Comparison of ENCODE assay signal across 8 cellular contexts in the genomic region with DNA sequence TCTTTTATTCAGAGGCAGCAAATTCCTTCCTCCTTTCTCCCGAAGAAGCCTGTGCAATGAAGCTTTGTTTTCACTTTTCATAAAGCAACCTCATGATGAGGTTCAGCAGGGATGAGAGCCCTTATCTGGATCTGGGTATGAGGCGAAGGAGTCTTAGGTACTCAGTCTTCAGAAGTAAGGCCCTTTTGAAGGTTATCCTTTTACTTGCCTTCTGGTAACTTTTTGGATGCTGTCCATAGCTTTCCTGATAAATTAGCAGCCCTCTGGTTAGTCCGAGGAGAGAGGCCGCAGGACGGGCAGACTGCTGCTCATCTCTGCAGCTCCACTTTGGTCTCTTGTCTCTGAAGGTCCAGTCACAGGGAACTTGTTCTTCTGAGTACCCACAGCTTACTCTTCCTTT. TPM values are rescaled to one million over a fixed set of nuclear protein-coding genes. Genes with fewer than 3 reads are reported as not detected.
DNase-seq lines count a peak whose midpoint lies in the region; ATAC-seq, FAIRE-seq and TF ChIP-seq lines count a peak whose summit lies in the region.

No MANE protein-coding gene starts in this region.

- no peak for TF ChIP-seq CTCF in bronchial epithelial cell (IDR thresholded peaks at IDR 0.05; ENCODE audit: insufficient read depth, low read length, severe bottlenecking)

- H3K4me1 ChIP-seq in urinary bladder (ENCODE audit: insufficient read depth): no peaks in the 10 kb centered on the region

- no peak for FAIRE-seq in bronchial epithelial cell (lab: Jason Lieb, UNC)

- H3K27me3 Mint-ChIP-seq in activated naive CD4-positive, alpha-beta T cell treated with anti-CD3 and anti-CD28 coated beads for 36 hours (ENCODE audit: low read depth): no peaks in the 10 kb centered on the region
- no peaks in the 10 kb centered on the region for H3K27me3 Mint-ChIP-seq in memory B cell

- H3K27ac Mint-ChIP-seq in activated naive CD4-positive, alpha-beta T cell treated with anti-CD3 and anti-CD28 coated beads for 36 hours: peak overlapping the region; percentile 98
- H3K27ac Mint-ChIP-seq in memory B cell: peak overlapping the region; percentile 97

- peaks cover 50% of the 10 kb centered on the region for H3K4me1 Mint-ChIP-seq in activated naive CD4-positive, alpha-beta T cell treated with anti-CD3 and anti-CD28 coated beads for 36 hours (ENCODE audit: low read depth)
- peaks cover 28% of the 10 kb centered on the region for H3K4me1 Mint-ChIP-seq in memory B cell

- no peaks in the 10 kb centered on the region for H3K36me3 ChIP-seq in bronchial epithelial cell (ENCODE audit: control insufficient read depth, insufficient read depth, low read length)
- H3K36me3 ChIP-seq in urinary bladder (ENCODE audit: insufficient read depth): no peaks in the 10 kb centered on the region

- peak overlapping the region; percentile 87 for H3K27ac ChIP-seq in urinary bladder (ENCODE audit: low read depth)

- peak overlapping the region; percentile 92 for H3K4me3 Mint-ChIP-seq in activated naive CD4-positive, alpha-beta T cell treated with anti-CD3 and anti-CD28 coated beads for 36 hours
- peak overlapping the region; percentile 100 for H3K4me3 Mint-ChIP-seq in memory B cell

- peak; percentile 22 for DNase-seq in activated naive CD4-positive, alpha-beta T cell treated with anti-CD3 and anti-CD28 coated beads for 36 hours
- DNase-seq in activated naive CD4-positive, alpha-beta T cell treated with anti-CD3 and anti-CD28 coated beads, Interleukin-2, amount 50 U/mL, for 16 hours: no peak
- DNase-seq in bronchial epithelial cell (ENCODE audit: low read depth): peak; percentile 9
- no peak for DNase-seq in memory B cell (ENCODE audit: low spot score in 2 of 2)
- DNase-seq in stimulated activated naive CD4-positive, alpha-beta T cell treated with Interleukin-2 at 50 U/mL for 16 hours (lab: John Stamatoyannopoulos, UW): no peak

- H3K4me3 ChIP-seq in bronchial epithelial cell (ENCODE audit: low read depth, low read length): peak overlapping the region; percentile 42
- H3K4me3 ChIP-seq in urinary bladder (ENCODE audit: low read depth, low read length): peak overlapping the region; percentile 54

- peaks cover 40% of the 10 kb centered on the region for H3K36me3 Mint-ChIP-seq in activated naive CD4-positive, alpha-beta T cell treated with anti-CD3 and anti-CD28 coated beads for 36 hours (ENCODE audit: low read depth)
- H3K36me3 Mint-ChIP-seq in memory B cell: peaks cover 23% of the 10 kb centered on the region

- H3K27me3 ChIP-seq in bronchial epithelial cell (ENCODE audit: control insufficient read depth, insufficient read depth, low read length): no peaks in the 10 kb centered on the region

- ATAC-seq in memory B cell (ENCODE audit: low read depth) (no peak), HG03108 (IDR thresholded peaks at IDR 0.05; ENCODE audit: unreplicated experiment) (no peak), GM19324 (IDR thresholded peaks at IDR 0.05; ENCODE audit: low FRiP score, unreplicated experiment) (no peak)

- intact Hi-C loops in activated naive CD4-positive, alpha-beta T cell treated with anti-CD3 and anti-CD28 coated beads for 36 hours (cut with micrococcal nuclease): loop anchor here (1.0 kb wide), 1 partner anchor 11 kb away; no protein-coding TSS in a partner anchor

- CTCF ChIA-PET in activated naive CD4-positive, alpha-beta T cell treated with anti-CD3 and anti-CD28 coated beads for 36 hours (lab: Charles Lee): interaction anchor here (1.0 to 2.0 kb wide), 2 partner anchors 20 to 22 kb away, joined by 3 to 5 read pairs; no protein-coding TSS in a partner anchor

- WGBS in urinary bladder: 22% methylated on average over 5 of the region's 5 CpGs

- no peaks in the 10 kb centered on the region for H3K9me3 Mint-ChIP-seq in activated naive CD4-positive, alpha-beta T cell treated with anti-CD3 and anti-CD28 coated beads for 36 hours
- H3K9me3 Mint-ChIP-seq in memory B cell: no peaks in the 10 kb centered on the region

RNA-seq across cellular contexts. Expression of gene TRIM22, which starts 1.1 kb away (rescaled TPM):
- 100 to 1,000 TPM; 280 to 292 TPM for total RNA-seq in activated naive CD4-positive, alpha-beta T cell treated with anti-CD3 and anti-CD28 coated beads for 36 hours
- total RNA-seq in bronchial epithelial cell (11.1 and 28.3 TPM in 2 replicates), urinary bladder (49.1 TPM)
- 33.3 TPM for polyA plus RNA-seq in urinary bladder

RNA-seq across cellular contexts. Expression of gene TRIM5, which starts 5.9 kb away (rescaled TPM):
- 10 to 100 TPM; 37.2 to 38.0 TPM for total RNA-seq in activated naive CD4-positive, alpha-beta T cell treated with anti-CD3 and anti-CD28 coated beads for 36 hours
- total RNA-seq in bronchial epithelial cell (24.8 and 32.9 TPM in 2 replicates), urinary bladder (39.6 TPM)
- 11.1 TPM for polyA plus RNA-seq in urinary bladder

RNA-seq across cellular contexts. Expression of gene OR56B1, which starts 45.5 kb away (rescaled TPM):
- total RNA-seq in activated naive CD4-positive, alpha-beta T cell treated with anti-CD3 and anti-CD28 coated beads for 36 hours: under 1 TPM in 1 of 2 experiments, not detected in 1; 0.20 TPM
- total RNA-seq in bronchial epithelial cell: not detected in 2 replicates
- total RNA-seq in urinary bladder: 0.11 TPM
- polyA plus RNA-seq in urinary bladder: not detected

Comparison
In these comparisons a context has a peak if more than half of its experiments do, and no peak if none do; other contexts are left out.
1. DNase-seq: peak in activated naive CD4-positive, alpha-beta T cell treated with anti-CD3 and anti-CD28 coated beads for 36 hours (single experiment) and bronchial epithelial cell (single experiment); none in activated naive CD4-positive, alpha-beta T cell treated with anti-CD3 and anti-CD28 coated beads, Interleukin-2, amount 50 U/mL, for 16 hours (single experiment), memory B cell (0 of 2) and stimulated activated naive CD4-positive, alpha-beta T cell treated with Interleukin-2 at 50 U/mL for 16 hours (single experiment).